Comparison of ENCODE assay signal across 16 cellular contexts in the genomic region with DNA sequence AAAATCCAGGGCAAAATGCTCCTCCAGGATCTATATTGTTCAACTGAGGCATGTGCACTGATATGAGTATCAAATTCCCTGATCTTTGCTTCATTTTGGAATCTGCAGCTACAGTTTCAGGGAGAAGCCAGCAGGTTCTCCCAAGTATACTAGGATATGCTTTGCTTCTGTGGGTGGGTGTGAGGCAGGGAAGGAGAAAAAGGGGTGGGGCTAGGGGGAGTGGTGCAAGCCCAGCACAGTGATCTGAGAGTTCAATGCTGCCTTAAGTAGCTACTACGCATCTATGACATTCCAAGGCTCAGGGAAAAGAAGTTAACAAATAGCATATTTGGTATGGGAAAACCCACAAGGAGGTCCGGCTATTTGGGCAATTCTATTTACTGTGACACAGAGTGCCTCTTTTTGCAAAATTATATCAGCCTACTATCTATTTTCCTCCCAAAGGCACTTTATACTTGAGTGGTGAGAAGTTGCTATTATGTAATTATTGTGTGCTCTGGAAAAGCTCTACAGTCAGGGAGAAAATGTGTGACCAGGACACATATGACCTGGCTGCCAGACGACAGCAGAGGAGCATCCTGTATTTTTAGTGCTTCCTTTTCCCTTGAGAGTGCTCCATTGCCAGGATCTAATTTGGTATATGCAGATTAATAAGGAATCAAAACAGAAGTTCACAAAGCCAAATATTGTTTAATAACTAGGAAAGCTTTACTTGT.
"Had no signal": no experiment of that assay in that cellular context is flagged by ENCODE, and none has a peak within 500 bp of the region (broad histone marks: within the 10 kb centered on the region; RNA-seq: fewer than 3 reads in every experiment).

No MANE protein-coding gene starts in this region.

- H3K27me3 ChIP-seq: tibial artery had no signal

- H3K4me1 Mint-ChIP-seq: naive B cell; stimulated activated effector memory CD8-positive, alpha-beta T cell treated with anti-CD3 and anti-CD28 coated beads, Interleukin-12 subunit alpha, Interleukin-12 subunit beta, amount 100 ng/mL, for 72 hours had no signal

- DNase-seq: activated CD4-positive, CD25-positive, alpha-beta regulatory T cell; activated gamma-delta T cell; activated T-cell treated with anti-CD3 and anti-CD28 coated beads, Interleukin-2, amount 50 U/mL, for 48 hours; amygdala; foreskin fibroblast; kidney glomerular epithelial cell; lower lobe of right lung; midbrain; naive B cell; T-helper 2 cell; tibial artery had no signal

- H3K27me3 Mint-ChIP-seq: activated naive CD8-positive, alpha-beta T cell; brain had no signal

- ATAC-seq: esophagus mucosa; lower lobe of right lung; stimulated activated effector memory CD8-positive, alpha-beta T cell treated with anti-CD3 and anti-CD28 coated beads, Interleukin-12 subunit alpha, Interleukin-12 subunit beta, amount 100 ng/mL, for 72 hours had no signal

- H3K4me3 ChIP-seq: lower lobe of right lung, smooth muscle cell, tibial artery had no signal

- H3K9me3 ChIP-seq: lower lobe of right lung, tibial artery had no signal

- H3K36me3 ChIP-seq: lower lobe of right lung, tibial artery had no signal

- H3K4me1 ChIP-seq: lower lobe of right lung had no signal

- H3K4me2 ChIP-seq: smooth muscle cell had no signal

- H3K36me3 Mint-ChIP-seq: activated naive CD8-positive, alpha-beta T cell; naive B cell; stimulated activated effector memory CD8-positive, alpha-beta T cell treated with anti-CD3 and anti-CD28 coated beads, Interleukin-12 subunit alpha, Interleukin-12 subunit beta, amount 100 ng/mL, for 72 hours had no signal

- H3K27ac Mint-ChIP-seq: activated naive CD8-positive, alpha-beta T cell; brain; naive B cell; stimulated activated effector memory CD8-positive, alpha-beta T cell treated with anti-CD3 and anti-CD28 coated beads, Interleukin-12 subunit alpha, Interleukin-12 subunit beta, amount 100 ng/mL, for 72 hours had no signal

- H3K27ac ChIP-seq: lower lobe of right lung, tibial artery had no signal

- H3K4me3 Mint-ChIP-seq: activated naive CD8-positive, alpha-beta T cell; brain; naive B cell; stimulated activated effector memory CD8-positive, alpha-beta T cell treated with anti-CD3 and anti-CD28 coated beads, Interleukin-12 subunit alpha, Interleukin-12 subunit beta, amount 100 ng/mL, for 72 hours had no signal
